In the genomic region with DNA sequence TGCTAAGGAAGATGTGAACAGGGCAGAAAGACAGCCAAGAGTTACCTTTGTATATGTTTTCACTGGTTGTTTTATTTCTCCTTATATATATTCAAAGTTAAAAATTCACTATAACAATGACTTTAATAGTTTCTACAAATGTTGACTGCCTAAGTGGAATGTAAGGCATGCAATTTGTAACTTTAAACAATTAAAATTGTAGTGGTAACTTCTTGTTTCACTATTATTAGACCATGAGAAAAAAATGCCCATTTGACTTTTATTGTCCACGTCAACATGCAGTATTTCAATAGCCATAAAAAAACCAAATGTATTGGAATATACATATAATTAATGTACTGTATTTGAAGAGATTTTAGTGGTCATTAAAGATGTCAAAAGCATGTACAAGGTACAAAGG, we compare ENCODE assay signal across 18 cellular contexts.
DNase-seq lines count a peak whose midpoint lies in the region; ATAC-seq and TF ChIP-seq lines count a peak whose summit lies in the region.
"Had no signal": no experiment of that assay in that cellular context is flagged by ENCODE, and none has a peak within 500 bp of the region (broad histone marks: within the 10 kb centered on the region; RNA-seq: fewer than 3 reads in every experiment).

No MANE protein-coding gene starts in this region.

- no peak for ATAC-seq in activated CD4-positive, alpha-beta T cell treated with anti-CD3 and anti-CD28 coated beads for 36 hours
- no peak for ATAC-seq in stimulated activated naive CD8-positive, alpha-beta T cell treated with anti-CD3 and anti-CD28 coated beads, Interleukin-15, amount 100 ng/mL, for 72 hours
- ATAC-seq in activated naive CD8-positive, alpha-beta T cell treated with anti-CD3 and anti-CD28 coated beads, Interleukin-2, amount 50 U/mL, for 24 hours = no peak
- ATAC-seq: CD8-positive, alpha-beta T cell had no signal

- H3K27ac Mint-ChIP-seq in activated CD4-positive, alpha-beta T cell treated with anti-CD3 and anti-CD28 coated beads for 36 hours = peak overlapping the region; percentile 31
- H3K27ac Mint-ChIP-seq in stimulated activated naive CD8-positive, alpha-beta T cell treated with anti-CD3 and anti-CD28 coated beads, Interleukin-15, Interleukin-2, amounts not matched to agents 100 ng/mL and 50 ng/mL, for 24 hours = peak overlapping the region; percentile 80
- H3K27ac Mint-ChIP-seq in stimulated activated naive CD8-positive, alpha-beta T cell treated with anti-CD3 and anti-CD28 coated beads, Interleukin-15, amount 100 ng/mL, for 72 hours = peak overlapping the region in 1 of 2 donors; percentile 66
- H3K27ac Mint-ChIP-seq in activated naive CD8-positive, alpha-beta T cell treated with anti-CD3 and anti-CD28 coated beads, Interleukin-2, amount 50 U/mL, for 24 hours = peak overlapping the region; percentile 59
- H3K27ac Mint-ChIP-seq in osteocyte (ENCODE audit: unreplicated experiment) = no peak overlapping the region
- H3K27ac Mint-ChIP-seq: B cell; CD8-positive, alpha-beta T cell had no signal

- no peak overlapping the region for H3K27ac ChIP-seq in adrenal gland
- H3K27ac ChIP-seq: 22Rv1, BLaER1, C4-2B had no signal

- no peaks in the 10 kb centered on the region for H3K27me3 ChIP-seq in adrenal gland
- H3K27me3 ChIP-seq: BLaER1 had no signal

- no peaks in the 10 kb centered on the region for H3K27me3 Mint-ChIP-seq in activated CD4-positive, alpha-beta T cell treated with anti-CD3 and anti-CD28 coated beads for 36 hours
- H3K27me3 Mint-ChIP-seq in stimulated activated naive CD8-positive, alpha-beta T cell treated with anti-CD3 and anti-CD28 coated beads, Interleukin-15, Interleukin-2, amounts not matched to agents 100 ng/mL and 50 ng/mL, for 24 hours = no peaks in the 10 kb centered on the region
- no peaks in the 10 kb centered on the region for H3K27me3 Mint-ChIP-seq in stimulated activated naive CD8-positive, alpha-beta T cell treated with anti-CD3 and anti-CD28 coated beads, Interleukin-15, amount 100 ng/mL, for 72 hours
- no peaks in the 10 kb centered on the region for H3K27me3 Mint-ChIP-seq in activated naive CD8-positive, alpha-beta T cell treated with anti-CD3 and anti-CD28 coated beads, Interleukin-2, amount 50 U/mL, for 24 hours
- no peaks in the 10 kb centered on the region for H3K27me3 Mint-ChIP-seq in osteocyte (ENCODE audit: unreplicated experiment)
- H3K27me3 Mint-ChIP-seq: B cell; CD4-positive, CD25-positive, alpha-beta regulatory T cell had no signal

- H3K4me1 Mint-ChIP-seq in activated CD4-positive, alpha-beta T cell treated with anti-CD3 and anti-CD28 coated beads for 36 hours = peaks cover 60% of the 10 kb centered on the region
- H3K4me1 Mint-ChIP-seq in stimulated activated naive CD8-positive, alpha-beta T cell treated with anti-CD3 and anti-CD28 coated beads, Interleukin-15, Interleukin-2, amounts not matched to agents 100 ng/mL and 50 ng/mL, for 24 hours (ENCODE audit: low read depth) = peaks cover 85% of the 10 kb centered on the region
- H3K4me1 Mint-ChIP-seq in stimulated activated naive CD8-positive, alpha-beta T cell treated with anti-CD3 and anti-CD28 coated beads, Interleukin-15, amount 100 ng/mL, for 72 hours = peaks cover 72% of the 10 kb centered on the region
- peaks cover 83% of the 10 kb centered on the region for H3K4me1 Mint-ChIP-seq in activated naive CD8-positive, alpha-beta T cell treated with anti-CD3 and anti-CD28 coated beads, Interleukin-2, amount 50 U/mL, for 24 hours
- H3K4me1 Mint-ChIP-seq in osteocyte (ENCODE audit: unreplicated experiment) = peaks cover 14% of the 10 kb centered on the region

- TF ChIP-seq CTCF in osteocyte (IDR thresholded peaks at IDR 0.05) (no peak), adrenal gland (IDR thresholded peaks at IDR 0.05) (no peak)

- H3K4me1 ChIP-seq in adrenal gland (replicated peaks in 1 of 2) = no peaks in the 10 kb centered on the region

- peaks cover 9% of the 10 kb centered on the region for H3K9me3 Mint-ChIP-seq in activated CD4-positive, alpha-beta T cell treated with anti-CD3 and anti-CD28 coated beads for 36 hours (ENCODE audit: low read depth)
- H3K9me3 Mint-ChIP-seq in stimulated activated naive CD8-positive, alpha-beta T cell treated with anti-CD3 and anti-CD28 coated beads, Interleukin-15, Interleukin-2, amounts not matched to agents 100 ng/mL and 50 ng/mL, for 24 hours = peaks cover 6% of the 10 kb centered on the region
- H3K9me3 Mint-ChIP-seq in stimulated activated naive CD8-positive, alpha-beta T cell treated with anti-CD3 and anti-CD28 coated beads, Interleukin-15, amount 100 ng/mL, for 72 hours = peaks cover 8 to 12% of the 10 kb centered on the region in 2 donors
- H3K9me3 Mint-ChIP-seq in activated naive CD8-positive, alpha-beta T cell treated with anti-CD3 and anti-CD28 coated beads, Interleukin-2, amount 50 U/mL, for 24 hours = peaks cover 8% of the 10 kb centered on the region
- H3K9me3 Mint-ChIP-seq in osteocyte (ENCODE audit: unreplicated experiment) = peaks cover 3% of the 10 kb centered on the region

- H3K36me3 ChIP-seq in adrenal gland (replicated peaks in 1 of 2) = no peaks in the 10 kb centered on the region
- H3K36me3 ChIP-seq: BLaER1 had no signal

- POLR2A ChIA-PET in activated CD4-positive, alpha-beta T cell treated with anti-CD3 and anti-CD28 coated beads for 36 hours (lab: Charles Lee) = no interaction called here

- CTCF ChIA-PET in activated CD4-positive, alpha-beta T cell treated with anti-CD3 and anti-CD28 coated beads for 36 hours (lab: Charles Lee) = interaction anchor here (1.2 kb wide), 1 partner anchor 10 kb away, joined by 3 read pairs; no protein-coding TSS in a partner anchor

- H3K9me3 ChIP-seq in adrenal gland (replicated peaks in 1 of 3) = peaks cover 0 to 7% (median 0%) of the 10 kb centered on the region in 3 donors
- H3K9me3 ChIP-seq: Caco-2 had no signal

- peaks cover 15% of the 10 kb centered on the region for H3K36me3 Mint-ChIP-seq in activated CD4-positive, alpha-beta T cell treated with anti-CD3 and anti-CD28 coated beads for 36 hours (ENCODE audit: low read depth)
- H3K36me3 Mint-ChIP-seq in stimulated activated naive CD8-positive, alpha-beta T cell treated with anti-CD3 and anti-CD28 coated beads, Interleukin-15, Interleukin-2, amounts not matched to agents 100 ng/mL and 50 ng/mL, for 24 hours (ENCODE audit: low read depth) = peaks cover 4% of the 10 kb centered on the region
- H3K36me3 Mint-ChIP-seq in activated naive CD8-positive, alpha-beta T cell treated with anti-CD3 and anti-CD28 coated beads, Interleukin-2, amount 50 U/mL, for 24 hours (ENCODE audit: low read depth) = peaks cover 8% of the 10 kb centered on the region
- peaks cover 2% of the 10 kb centered on the region for H3K36me3 Mint-ChIP-seq in osteocyte (ENCODE audit: unreplicated experiment)

- WGBS in adrenal gland, 4 donors = 42 to 88% (median 43%) methylated on average over 1 of the region's 1 CpG

- DNase-seq in activated CD4-positive, alpha-beta T cell treated with anti-CD3 and anti-CD28 coated beads for 36 hours = no peak
- DNase-seq in activated CD4-positive, alpha-beta T cell treated with anti-CD3 and anti-CD28 coated beads, Interleukin-2, amount 50 U/mL, for 48 hours = no peak
- no peak for DNase-seq in stimulated activated naive CD8-positive, alpha-beta T cell treated with anti-CD3 and anti-CD28 coated beads, Interleukin-15, amount 100 ng/mL, for 72 hours
- DNase-seq in activated naive CD8-positive, alpha-beta T cell treated with anti-CD3 and anti-CD28 coated beads, Interleukin-2, amount 50 U/mL, for 24 hours = no peak
- peak; percentile 74 for DNase-seq in renal cortical epithelial cell (ENCODE audit: low read depth)
- no peak for DNase-seq in osteocyte (ENCODE audit: extremely low spot score, unreplicated experiment)
- no peak for DNase-seq in adrenal gland
- DNase-seq: Caco-2, DMS153, DND-41, H7 had no signal

- no peak overlapping the region for H3K4me3 Mint-ChIP-seq in activated CD4-positive, alpha-beta T cell treated with anti-CD3 and anti-CD28 coated beads for 36 hours
- H3K4me3 Mint-ChIP-seq in stimulated activated naive CD8-positive, alpha-beta T cell treated with anti-CD3 and anti-CD28 coated beads, Interleukin-15, Interleukin-2, amounts not matched to agents 100 ng/mL and 50 ng/mL, for 24 hours = no peak overlapping the region
- H3K4me3 Mint-ChIP-seq in stimulated activated naive CD8-positive, alpha-beta T cell treated with anti-CD3 and anti-CD28 coated beads, Interleukin-15, amount 100 ng/mL, for 72 hours = no peak overlapping the region
- H3K4me3 Mint-ChIP-seq in activated naive CD8-positive, alpha-beta T cell treated with anti-CD3 and anti-CD28 coated beads, Interleukin-2, amount 50 U/mL, for 24 hours = no peak overlapping the region
- H3K4me3 Mint-ChIP-seq in osteocyte (ENCODE audit: unreplicated experiment) = no peak overlapping the region
- H3K4me3 Mint-ChIP-seq: B cell; CD4-positive, CD25-positive, alpha-beta regulatory T cell; CD8-positive, alpha-beta T cell had no signal

- H3K4me3 ChIP-seq in adrenal gland = no peak overlapping the region
- H3K4me3 ChIP-seq: BLaER1 had no signal

- TF ChIP-seq POLR2A in adrenal gland (IDR thresholded peaks at IDR 0.05) = no peak

- intact Hi-C loops in activated CD4-positive, alpha-beta T cell treated with anti-CD3 and anti-CD28 coated beads for 36 hours (cut with DNase I, micrococcal nuclease) = loop anchor here (5.0 to 10.0 kb wide), 3 partner anchors 218 to 525 kb away; no protein-coding TSS in a partner anchor
- intact Hi-C loops in adrenal gland (cut with DNase I) = no loop called here

Comparison
In these comparisons a context has a peak if more than half of its experiments do, and no peak if none do; other contexts are left out.
1. intact Hi-C loops: an anchor here in activated CD4-positive, alpha-beta T cell treated with anti-CD3 and anti-CD28 coated beads for 36 hours (5.0 to 10.0 kb wide); none called in adrenal gland.